31 cellular contexts compared by ENCODE assay signal in genomic region chr3:21642433-21642832, GRCh38.
"Had no signal": no experiment of that assay in that cellular context is flagged by ENCODE, and none has a peak within 500 bp of the region (broad histone marks: within the 10 kb centered on the region; RNA-seq: fewer than 3 reads in every experiment).

No MANE protein-coding gene starts in this region.

- H3K9me3 ChIP-seq: right atrium auricular region, tibial artery had no signal

- H3K4me3 Mint-ChIP-seq: activated CD4-positive, alpha-beta memory T cell treated with anti-CD3 and anti-CD28 coated beads, Interleukin-2, amount 10 ng/mL, durations not matched to agents 7 days and 5 days; activated naive CD4-positive, alpha-beta T cell treated with anti-CD3 and anti-CD28 coated beads, Interleukin-2, amount 10 ng/mL, durations not matched to agents 7 days and 5 days; activated T-cell treated with anti-CD3 and anti-CD28 coated beads, Interleukin-2, amount 50 U/mL, for 24 hours; naive thymus-derived CD8-positive, alpha-beta T cell; neural progenitor cell; stimulated activated memory B cell treated with anti-CD40 and anti-IgM and Interleukin-4, amounts not matched to agents 10 μg/mL and 1 μg/mL and 100 μg/mL, for 72 hours; stimulated activated naive CD8-positive, alpha-beta T cell treated with anti-CD3 and anti-CD28 coated beads, Interleukin-15, amount 100 ng/mL, for 72 hours; T-helper 1 cell treated with Interleukin-12 subunit alpha and Interleukin-12 subunit beta and Interleukin-4 antibody, amounts not matched to agents 30 μg/mL and 1 μg/mL, for 36 hours had no signal

- H3K9me3 Mint-ChIP-seq: neural progenitor cell; stimulated activated memory B cell treated with anti-CD40 and anti-IgM and Interleukin-4, amounts not matched to agents 10 μg/mL and 1 μg/mL and 100 μg/mL, for 72 hours; T-helper 1 cell treated with Interleukin-12 subunit alpha and Interleukin-12 subunit beta and Interleukin-4 antibody, amounts not matched to agents 30 μg/mL and 1 μg/mL, for 36 hours had no signal

- ATAC-seq: left colon; naive thymus-derived CD8-positive, alpha-beta T cell; stimulated activated memory B cell treated with anti-CD40 and anti-IgM and Interleukin-4, amounts not matched to agents 10 μg/mL and 1 μg/mL and 100 μg/mL, for 72 hours; stimulated activated naive CD8-positive, alpha-beta T cell treated with anti-CD3 and anti-CD28 coated beads, Interleukin-15, amount 100 ng/mL, for 72 hours had no signal

- H3K4me1 Mint-ChIP-seq: activated CD4-positive, alpha-beta memory T cell treated with anti-CD3 and anti-CD28 coated beads, Interleukin-2, amount 10 ng/mL, durations not matched to agents 7 days and 5 days; activated naive CD4-positive, alpha-beta T cell treated with anti-CD3 and anti-CD28 coated beads, Interleukin-2, amount 10 ng/mL, durations not matched to agents 7 days and 5 days; naive thymus-derived CD8-positive, alpha-beta T cell; neural progenitor cell; stimulated activated memory B cell treated with anti-CD40 and anti-IgM and Interleukin-4, amounts not matched to agents 10 μg/mL and 1 μg/mL and 100 μg/mL, for 72 hours; stimulated activated naive CD8-positive, alpha-beta T cell treated with anti-CD3 and anti-CD28 coated beads, Interleukin-15, amount 100 ng/mL, for 72 hours had no signal

- H3K36me3 ChIP-seq: neural progenitor cell, right atrium auricular region, tibial artery had no signal

- H3K27me3 Mint-ChIP-seq: activated CD4-positive, alpha-beta memory T cell treated with anti-CD3 and anti-CD28 coated beads, Interleukin-2, amount 10 ng/mL, durations not matched to agents 7 days and 5 days; activated naive CD4-positive, alpha-beta T cell treated with anti-CD3 and anti-CD28 coated beads, Interleukin-2, amount 10 ng/mL, durations not matched to agents 7 days and 5 days; activated T-cell treated with anti-CD3 and anti-CD28 coated beads, Interleukin-2, amount 50 U/mL, for 24 hours; stimulated activated memory B cell treated with anti-CD40 and anti-IgM and Interleukin-4, amounts not matched to agents 10 μg/mL and 1 μg/mL and 100 μg/mL, for 72 hours; stimulated activated naive CD8-positive, alpha-beta T cell treated with anti-CD3 and anti-CD28 coated beads, Interleukin-15, amount 100 ng/mL, for 72 hours had no signal

- H3K4me1 ChIP-seq: neural progenitor cell had no signal

- H3K4me3 ChIP-seq: neural progenitor cell, right atrium auricular region, smooth muscle cell, tibial artery had no signal

- DNase-seq: activated CD4-positive, alpha-beta memory T cell treated with anti-CD3 and anti-CD28 coated beads, Interleukin-2, amount 10 ng/mL, durations not matched to agents 7 days and 5 days; activated CD4-positive, alpha-beta T cell treated with anti-CD3 and anti-CD28 coated beads for 4 hours; activated CD8-positive, alpha-beta memory T cell treated with anti-CD3 and anti-CD28 coated beads, Interleukin-2, amount 50 U/mL, for 48 hours; activated gamma-delta T cell; activated naive CD4-positive, alpha-beta T cell treated with anti-CD3 and anti-CD28 coated beads, Interleukin-2, amount 10 ng/mL, durations not matched to agents 7 days and 5 days; activated T-cell treated with anti-CD3 and anti-CD28 coated beads, Interleukin-2, amount 50 U/mL, for 24 hours; amygdala; dermis blood vessel endothelial cell; effector CD4-positive, alpha-beta T cell; erythroblast; foreskin fibroblast; head of caudate nucleus; hippocampal formation; kidney; left colon; mammary epithelial cell; midbrain; naive thymus-derived CD8-positive, alpha-beta T cell; stimulated activated CD4-positive, alpha-beta T cell treated with anti-CD3 and anti-CD28 coated beads, Interleukin-1b, Interleukin-23, amount 100 ng/mL, for 48 hours; stimulated activated CD4-positive, alpha-beta T cell treated with anti-CD3 and anti-CD28 coated beads, Interleukin-4, amount 100 ng/mL, for 4 hours; stimulated activated CD8-positive, alpha-beta memory T cell treated with anti-CD3 and anti-CD28 coated beads, Interleukin-4, amount 100 ng/mL, for 48 hours; stimulated activated naive CD8-positive, alpha-beta T cell treated with anti-CD3 and anti-CD28 coated beads, Interleukin-15, amount 100 ng/mL, for 72 hours; SW 1271; T-helper 9 cell; tibial artery had no signal

- H3K4me2 ChIP-seq: neural progenitor cell, smooth muscle cell had no signal

- H3K27ac Mint-ChIP-seq: activated CD4-positive, alpha-beta memory T cell treated with anti-CD3 and anti-CD28 coated beads, Interleukin-2, amount 10 ng/mL, durations not matched to agents 7 days and 5 days; activated naive CD4-positive, alpha-beta T cell treated with anti-CD3 and anti-CD28 coated beads, Interleukin-2, amount 10 ng/mL, durations not matched to agents 7 days and 5 days; activated T-cell treated with anti-CD3 and anti-CD28 coated beads, Interleukin-2, amount 50 U/mL, for 24 hours; naive thymus-derived CD8-positive, alpha-beta T cell; neural progenitor cell; stimulated activated memory B cell treated with anti-CD40 and anti-IgM and Interleukin-4, amounts not matched to agents 10 μg/mL and 1 μg/mL and 100 μg/mL, for 72 hours; stimulated activated naive CD8-positive, alpha-beta T cell treated with anti-CD3 and anti-CD28 coated beads, Interleukin-15, amount 100 ng/mL, for 72 hours; T-helper 1 cell treated with Interleukin-12 subunit alpha and Interleukin-12 subunit beta and Interleukin-4 antibody, amounts not matched to agents 30 μg/mL and 1 μg/mL, for 36 hours had no signal

- H3K27ac ChIP-seq: neural progenitor cell, right atrium auricular region, VCaP had no signal

- H3K27me3 ChIP-seq: neural progenitor cell, right atrium auricular region, tibial artery had no signal

- H3K36me3 Mint-ChIP-seq: activated naive CD4-positive, alpha-beta T cell treated with anti-CD3 and anti-CD28 coated beads, Interleukin-2, amount 10 ng/mL, durations not matched to agents 7 days and 5 days; naive thymus-derived CD8-positive, alpha-beta T cell; neural progenitor cell; stimulated activated memory B cell treated with anti-CD40 and anti-IgM and Interleukin-4, amounts not matched to agents 10 μg/mL and 1 μg/mL and 100 μg/mL, for 72 hours had no signal

- H3K9ac ChIP-seq: neural progenitor cell had no signal

- H2AFZ ChIP-seq: neural progenitor cell had no signal
